27 cellular contexts compared by ENCODE assay signal in genomic region chr22:36955691-36956090, GRCh38. TPM values are rescaled to one million over a fixed set of nuclear protein-coding genes. Genes with fewer than 3 reads are reported as not detected.
"Had no signal": no experiment of that assay in that cellular context is flagged by ENCODE, and none has a peak within 500 bp of the region (broad histone marks: within the 10 kb centered on the region; RNA-seq: fewer than 3 reads in every experiment).

No MANE protein-coding gene starts in this region.

- H3K27ac Mint-ChIP-seq: mesothelial cell of epicardium; naive B cell; natural killer cell; nephron progenitor cell; neural progenitor cell; stimulated activated naive CD8-positive, alpha-beta T cell treated with anti-CD3 and anti-CD28 coated beads, Interleukin-15, amount 100 ng/mL, for 72 hours; type B pancreatic cell had no signal

- H3K27me3 ChIP-seq: hepatocyte, neural progenitor cell, pancreas, sigmoid colon, uterus had no signal

- H3K27ac ChIP-seq: heart right ventricle, hepatocyte, lower lobe of right lung, neural progenitor cell, pancreas, prostate gland, sigmoid colon, tibial nerve, uterus had no signal

- DNase-seq: heart right ventricle; kidney; left colon; left lung; lower lobe of right lung; mesendoderm; naive B cell; natural killer cell; nephron progenitor cell; pancreas; retina; right cardiac atrium; sigmoid colon; small intestine; spleen; stimulated activated CD4-positive, alpha-beta T cell treated with anti-CD3 and anti-CD28 coated beads, Interleukin-4, amount 100 ng/mL, for 24 hours; stimulated activated naive CD4-positive, alpha-beta T cell treated with Interleukin-2 at 50 U/mL for 16 hours; stimulated activated naive CD8-positive, alpha-beta T cell treated with anti-CD3 and anti-CD28 coated beads, Interleukin-15, amount 100 ng/mL, for 72 hours; substantia nigra; uterus had no signal

- H3K4me3 Mint-ChIP-seq: mesothelial cell of epicardium; naive B cell; natural killer cell; nephron progenitor cell; neural progenitor cell; stimulated activated memory B cell treated with anti-CD40 and anti-IgM and Interleukin-4, amounts not matched to agents 10 μg/mL and 1 μg/mL and 100 μg/mL, for 72 hours; stimulated activated naive CD8-positive, alpha-beta T cell treated with anti-CD3 and anti-CD28 coated beads, Interleukin-15, amount 100 ng/mL, for 72 hours; type B pancreatic cell had no signal

- H3K4me3 ChIP-seq: heart right ventricle, hepatocyte, left lung, lower lobe of right lung, neural progenitor cell, pancreas, prostate gland, sigmoid colon, spleen, tibial nerve, uterus had no signal

- ATAC-seq: heart right ventricle; left colon; left lung; lower lobe of right lung; natural killer cell; pancreas; right cardiac atrium; stimulated activated memory B cell treated with anti-CD40 and anti-IgM and Interleukin-4, amounts not matched to agents 10 μg/mL and 1 μg/mL and 100 μg/mL, for 72 hours; stimulated activated naive CD8-positive, alpha-beta T cell treated with anti-CD3 and anti-CD28 coated beads, Interleukin-15, amount 100 ng/mL, for 72 hours had no signal

- H3K9ac ChIP-seq: neural progenitor cell had no signal

- H2AFZ ChIP-seq: hepatocyte, neural progenitor cell had no signal

- H3K9me3 ChIP-seq: left lung, lower lobe of right lung, pancreas, prostate gland, sigmoid colon, uterus had no signal

- H3K36me3 ChIP-seq: heart right ventricle, left lung, lower lobe of right lung, neural progenitor cell, pancreas, prostate gland, sigmoid colon, spleen, tibial nerve, uterus had no signal

- H3K4me2 ChIP-seq: hepatocyte, neural progenitor cell had no signal

- H3K4me1 Mint-ChIP-seq: neural progenitor cell had no signal

- H3K4me1 ChIP-seq: left lung, lower lobe of right lung, neural progenitor cell, pancreas, prostate gland, tibial nerve, uterus had no signal

- H3K9me3 Mint-ChIP-seq: type B pancreatic cell had no signal

- H3K36me3 Mint-ChIP-seq: mesothelial cell of epicardium, natural killer cell, neural progenitor cell, type B pancreatic cell had no signal

- H3K79me2 ChIP-seq: hepatocyte had no signal

RNA-seq across cellular contexts. Expression of gene CSF2RB, which starts 42.3 kb away (rescaled TPM):
- polyA plus RNA-seq: hepatocyte had no signal
